23 cellular contexts compared by ENCODE assay signal in the genomic region with DNA sequence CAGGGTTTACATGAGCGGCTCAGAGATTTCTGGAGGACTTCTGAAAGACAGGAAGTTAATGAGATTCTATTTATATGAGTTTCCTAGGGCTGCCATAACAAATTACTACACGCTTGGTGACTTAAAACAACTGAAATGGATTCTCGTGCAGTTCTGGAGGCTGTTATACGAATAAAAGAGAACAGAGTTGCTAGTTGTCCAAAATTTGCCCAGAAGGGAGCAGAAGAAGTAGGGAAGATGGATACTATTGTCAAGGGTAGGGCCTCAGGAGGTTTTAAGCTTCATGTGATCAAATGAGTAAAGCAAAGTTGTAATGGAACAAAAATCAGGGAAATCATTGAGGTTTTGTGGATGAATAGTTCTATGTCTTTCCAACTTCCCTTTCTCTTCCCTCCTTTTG.
A peak's percentile ranks its signal among the peaks of the same experiment; 100 is the strongest.
DNase-seq lines count a peak whose midpoint lies in the region; ATAC-seq lines count a peak whose summit lies in the region.
"Had no signal": no experiment of that assay in that cellular context is flagged by ENCODE, and none has a peak within 500 bp of the region (broad histone marks: within the 10 kb centered on the region; RNA-seq: fewer than 3 reads in every experiment).

No MANE protein-coding gene starts in this region.

- peaks cover 7% of the 10 kb centered on the region; the same call in 1 of the 2 replicates for H3K4me1 ChIP-seq in BLaER1
- H3K4me1 ChIP-seq: A549, BE2C had no signal

- no peaks in the 10 kb centered on the region for H3K9me3 Mint-ChIP-seq in effector memory CD8-positive, alpha-beta T cell
- no peaks in the 10 kb centered on the region for H3K9me3 Mint-ChIP-seq in activated naive CD8-positive, alpha-beta T cell treated with anti-CD3 and anti-CD28 coated beads for 36 hours
- H3K9me3 Mint-ChIP-seq: GM23338, H9 had no signal

- no peaks in the 10 kb centered on the region for H3K36me3 Mint-ChIP-seq in effector memory CD8-positive, alpha-beta T cell (ENCODE audit: insufficient read depth)
- peaks cover 7% of the 10 kb centered on the region for H3K36me3 Mint-ChIP-seq in activated naive CD8-positive, alpha-beta T cell treated with anti-CD3 and anti-CD28 coated beads for 36 hours
- H3K36me3 Mint-ChIP-seq: CD4-positive, alpha-beta memory T cell had no signal

- H3K4me3 ChIP-seq in BLaER1 = no peak overlapping the region
- H3K4me3 ChIP-seq: A549, GM23338 had no signal

- peaks cover 6 to 9% of the 10 kb centered on the region in 2 donors for H3K27me3 Mint-ChIP-seq in effector memory CD8-positive, alpha-beta T cell
- no peaks in the 10 kb centered on the region for H3K27me3 Mint-ChIP-seq in activated naive CD8-positive, alpha-beta T cell treated with anti-CD3 and anti-CD28 coated beads for 36 hours
- H3K27me3 Mint-ChIP-seq: CD4-positive, alpha-beta memory T cell had no signal

- H3K36me3 ChIP-seq in BLaER1 = no peaks in the 10 kb centered on the region
- H3K36me3 ChIP-seq: BE2C had no signal

- H3K27me3 ChIP-seq in BLaER1 = no peaks in the 10 kb centered on the region
- H3K27me3 ChIP-seq: BE2C had no signal

- H3K9me3 ChIP-seq in BLaER1 = peaks cover 5% of the 10 kb centered on the region
- H3K9me3 ChIP-seq: A549, BE2C had no signal

- no peak overlapping the region for H3K9ac ChIP-seq in BLaER1

- no peak overlapping the region for H3K27ac ChIP-seq in BLaER1
- H3K27ac ChIP-seq: A549 had no signal

- no peaks in the 10 kb centered on the region for H3K4me1 Mint-ChIP-seq in effector memory CD8-positive, alpha-beta T cell (ENCODE audit: low read depth in 2 of 2)
- H3K4me1 Mint-ChIP-seq in activated naive CD8-positive, alpha-beta T cell treated with anti-CD3 and anti-CD28 coated beads for 36 hours = peaks cover 4% of the 10 kb centered on the region
- H3K4me1 Mint-ChIP-seq: CD4-positive, alpha-beta memory T cell had no signal

- no peaks in the 10 kb centered on the region for H4K20me1 ChIP-seq in BLaER1

- DNase-seq in SK-MEL-5 (ENCODE audit: low read depth, low spot score) = peak; percentile 46
- peak; percentile 26 for DNase-seq in kidney glomerular epithelial cell (lab: John Stamatoyannopoulos, UW)
- peak; percentile 70 for DNase-seq in retina
- no peak for DNase-seq in activated naive CD4-positive, alpha-beta T cell treated with Interleukin-2 at 50 U/mL for 16 hours
- DNase-seq in effector memory CD8-positive, alpha-beta T cell = no peak
- DNase-seq in activated naive CD8-positive, alpha-beta T cell treated with anti-CD3 and anti-CD28 coated beads for 36 hours = no peak
- DNase-seq: 8988T; ACHN; AML-193; BE2C; C1 segment of cervical spinal cord; Calu3; CD4-positive, alpha-beta memory T cell; COR-L47; DMS53; DMS79 treated with DMSO at 0.1 percent for 48 hours; GF-D8; H9 had no signal

- H3K4me3 Mint-ChIP-seq in effector memory CD8-positive, alpha-beta T cell = no peak overlapping the region
- H3K4me3 Mint-ChIP-seq in activated naive CD8-positive, alpha-beta T cell treated with anti-CD3 and anti-CD28 coated beads for 36 hours = no peak overlapping the region
- H3K4me3 Mint-ChIP-seq: CD4-positive, alpha-beta memory T cell; GM23338; H9 had no signal

- ATAC-seq in HG02938 (IDR thresholded peaks at IDR 0.05; ENCODE audit: unreplicated experiment) = no peak
- ATAC-seq in effector memory CD8-positive, alpha-beta T cell (replicated peaks) = no peak
- ATAC-seq: A549, GM23338, HCT116 had no signal

- peak overlapping the region; percentile 30; the same call in 1 of the 2 replicates for H3K4me2 ChIP-seq in BLaER1
- H3K4me2 ChIP-seq: A549, GM23338 had no signal

- no peak overlapping the region for H3K27ac Mint-ChIP-seq in effector memory CD8-positive, alpha-beta T cell
- no peak overlapping the region for H3K27ac Mint-ChIP-seq in activated naive CD8-positive, alpha-beta T cell treated with anti-CD3 and anti-CD28 coated beads for 36 hours
- H3K27ac Mint-ChIP-seq: CD4-positive, alpha-beta memory T cell; GM23338; H9 had no signal

- in situ Hi-C loops in SK-MEL-5 (cut with HindIII; ENCODE audit: low pct_unique_long_range_greater_than_20kb, low sequenced_read_pairs) = no loop called here

Comparison
In these comparisons a context has a peak if more than half of its experiments do, and no peak if none do; other contexts are left out.
1. DNase-seq: peak in SK-MEL-5 (single experiment), kidney glomerular epithelial cell (single experiment) and retina (single experiment); none in activated naive CD4-positive, alpha-beta T cell treated with Interleukin-2 at 50 U/mL for 16 hours (single experiment), effector memory CD8-positive, alpha-beta T cell (0 of 3) and activated naive CD8-positive, alpha-beta T cell treated with anti-CD3 and anti-CD28 coated beads for 36 hours (single experiment).